ENCODE assay signal across 8 cellular contexts in genomic region chrX:138711399-138712347, GRCh38. TPM values are rescaled to one million over a fixed set of nuclear protein-coding genes. Genes with fewer than 3 reads are reported as not detected.
DNase-seq lines count a peak whose midpoint lies in the region; ATAC-seq and TF ChIP-seq lines count a peak whose summit lies in the region.

Gene FGF13 (minus strand): TSS chrX:138711717. CDS start chrX:138711003, 714 bp downstream.

- peaks cover 37% of the 10 kb centered on the region for H3K27me3 Mint-ChIP-seq in neural crest cell (ENCODE audit: low read depth)
- peaks cover 20 to 22% of the 10 kb centered on the region in 2 donors for H3K27me3 Mint-ChIP-seq in CD8-positive, alpha-beta memory T cell

- no peak for ATAC-seq in HG03097 (IDR thresholded peaks at IDR 0.05; ENCODE audit: low FRiP score, unreplicated experiment)

- H3K36me3 ChIP-seq in esophagus squamous epithelium: no peaks in the 10 kb centered on the region
- no peaks in the 10 kb centered on the region for H3K36me3 ChIP-seq in CD8-positive, alpha-beta memory T cell (ENCODE audit: insufficient read depth, low read length)

- H3K27ac ChIP-seq in esophagus squamous epithelium: peak within 1 kb of the TSS in 2 of 4 donors; percentile 8 to 52
- no peak within 1 kb of the TSS for H3K27ac ChIP-seq in CD8-positive, alpha-beta memory T cell (ENCODE audit: low read depth, low read length)

- TF ChIP-seq CTCF in esophagus squamous epithelium (IDR thresholded peaks at IDR 0.05): no peak
- TF ChIP-seq CTCF in neural crest cell (conservative IDR thresholded peaks at IDR 0.05): peak; percentile 63

- WGBS in esophagus squamous epithelium, 2 donors: 30% methylated on average over 11 of the region's 65 CpGs; no CpG with 5 or more reads in 1 of the 2 donors

- peaks cover 2% of the 10 kb centered on the region for H3K36me3 Mint-ChIP-seq in neural crest cell (ENCODE audit: low read depth)
- H3K36me3 Mint-ChIP-seq in CD8-positive, alpha-beta memory T cell: no peaks in the 10 kb centered on the region

- H3K27me3 ChIP-seq in esophagus squamous epithelium: peaks cover 0 to 32% (median 0%) of the 10 kb centered on the region in 4 donors
- H3K27me3 ChIP-seq in CD8-positive, alpha-beta memory T cell (ENCODE audit: insufficient read depth, low read length, poor library complexity, severe bottlenecking): no peaks in the 10 kb centered on the region

- H3K4me3 ChIP-seq in esophagus squamous epithelium: peak within 1 kb of the TSS; percentile 14 to 65 (median 45)
- H3K4me3 ChIP-seq in CD8-positive, alpha-beta memory T cell (ENCODE audit: low read length): no peak within 1 kb of the TSS

- peak within 1 kb of the TSS; percentile 79 for H3K27ac Mint-ChIP-seq in neural crest cell (ENCODE audit: unreplicated experiment)
- no peak within 1 kb of the TSS for H3K27ac Mint-ChIP-seq in CD8-positive, alpha-beta memory T cell

- no peaks in the 10 kb centered on the region for H3K9me3 Mint-ChIP-seq in neural crest cell
- peaks cover 0 to 5% (median 2%) of the 10 kb centered on the region in 5 donors for H3K9me3 Mint-ChIP-seq in CD8-positive, alpha-beta memory T cell

- no peaks in the 10 kb centered on the region for H3K9me3 ChIP-seq in esophagus squamous epithelium
- H3K9me3 ChIP-seq in CD8-positive, alpha-beta memory T cell (ENCODE audit: low read length): no peaks in the 10 kb centered on the region

- peak within 1 kb of the TSS; percentile 93 for H3K4me3 Mint-ChIP-seq in neural crest cell
- no peak within 1 kb of the TSS for H3K4me3 Mint-ChIP-seq in CD8-positive, alpha-beta memory T cell

- CTCF ChIA-PET in CD8-positive, alpha-beta memory T cell (lab: Charles Lee): no interaction called here

- no peak for TF ChIP-seq POLR2A in esophagus squamous epithelium (IDR thresholded peaks at IDR 0.05)

- peaks cover 0 to 10% (median 0%) of the 10 kb centered on the region in 3 donors for H3K4me1 ChIP-seq in esophagus squamous epithelium
- no peaks in the 10 kb centered on the region for H3K4me1 ChIP-seq in CD8-positive, alpha-beta memory T cell (ENCODE audit: insufficient read depth, low read length)

- DNase-seq in DMS53 treated with DMSO at 0.1 percent for 48 hours (lab: John Stamatoyannopoulos, UW; ENCODE audit: unreplicated experiment) (peak; percentile 11), NCI-H1092 treated with DMSO at 0.1 percent for 48 hours (lab: John Stamatoyannopoulos, UW) (peak; percentile 21), esophagus squamous epithelium (lab: John Stamatoyannopoulos, UW) (no peak), neural crest cell (ENCODE audit: low read depth, low spot score) (peak; percentile 50), NCI-H345 treated with DMSO at 0.1 percent for 48 hours (lab: John Stamatoyannopoulos, UW; ENCODE audit: unreplicated experiment) (no peak), GM19240 (ENCODE audit: insufficient read length, low spot score) (no peak)
- DNase-seq in CD8-positive, alpha-beta memory T cell: no peak

- peaks cover 39% of the 10 kb centered on the region for H3K4me1 Mint-ChIP-seq in neural crest cell
- no peaks in the 10 kb centered on the region for H3K4me1 Mint-ChIP-seq in CD8-positive, alpha-beta memory T cell

- intact Hi-C loops in esophagus squamous epithelium (cut with DNase I): no loop called here

- POLR2A ChIA-PET in CD8-positive, alpha-beta memory T cell (lab: Charles Lee): no interaction called here

RNA-seq across cellular contexts. Expression of gene FGF13, which starts in this region (rescaled TPM):
- 1 to 10 TPM in 2 of 4 donors, under 1 TPM in 2; 0.30 to 5.1 (median 0.90) TPM for total RNA-seq in esophagus squamous epithelium
- total RNA-seq in neural crest cell: 81.1 and 85.5 TPM in 2 replicates
- total RNA-seq in CD8-positive, alpha-beta memory T cell: not detected
- polyA plus RNA-seq in CD8-positive, alpha-beta memory T cell: not detected

Comparison
In these comparisons a context has a peak if more than half of its experiments do, and no peak if none do; other contexts are left out.
1. RNA of gene FGF13 (total RNA-seq): 81.1 to 85.5 TPM in neural crest cell; 0.30 to 5.1 TPM in esophagus squamous epithelium and not detected in CD8-positive, alpha-beta memory T cell; every median in the first group is over 10 times any median in the second.
2. DNase-seq: peak in DMS53 treated with DMSO at 0.1 percent for 48 hours (single experiment), NCI-H1092 treated with DMSO at 0.1 percent for 48 hours (single experiment) and neural crest cell (single experiment); none in esophagus squamous epithelium (single experiment), NCI-H345 treated with DMSO at 0.1 percent for 48 hours (single experiment), CD8-positive, alpha-beta memory T cell (0 of 5) and GM19240 (single experiment).